In genomic region chr15:55151621-55152020, GRCh38 we compare ENCODE assay signal across 16 cellular contexts.
"Had no signal": no experiment of that assay in that cellular context is flagged by ENCODE, and none has a peak within 500 bp of the region (broad histone marks: within the 10 kb centered on the region; RNA-seq: fewer than 3 reads in every experiment).

No MANE protein-coding gene starts in this region.

- DNase-seq: activated CD4-positive, alpha-beta memory T cell treated with anti-CD3 and anti-CD28 coated beads, Interleukin-2, amount 10 ng/mL, durations not matched to agents 7 days and 5 days; activated CD4-positive, alpha-beta T cell treated with anti-CD3 and anti-CD28 coated beads for 4 hours; activated effector memory CD4-positive, alpha-beta T cell treated with Interleukin-2 at 50 U/mL for 16 hours; activated naive CD4-positive, alpha-beta T cell treated with anti-CD3 and anti-CD28 coated beads, Interleukin-2, amount 50 U/mL, for 16 hours; activated T-cell treated with anti-CD3 and anti-CD28 coated beads, Interleukin-2, amount 50 U/mL, for 24 hours; dermis blood vessel endothelial cell; effector memory CD8-positive, alpha-beta T cell; head of caudate nucleus; kidney glomerular epithelial cell; mesendoderm; stimulated activated CD4-positive, alpha-beta T cell treated with anti-CD3 and anti-CD28 coated beads, Interleukin-15, amount 100 ng/mL, for 24 hours; stimulated activated CD4-positive, alpha-beta T cell treated with anti-CD3 and anti-CD28 coated beads, Interleukin-4, amount 100 ng/mL, for 1 hour; stimulated activated naive B cell treated with anti-CD40 and anti-IgM and Interleukin-4, amounts not matched to agents 10 μg/mL and 1 μg/mL and 100 μg/mL, for 72 hours; tibial artery had no signal

- H3K4me3 ChIP-seq: right atrium auricular region, skin epidermis, tibial artery had no signal

- ATAC-seq: effector memory CD8-positive, alpha-beta T cell; stimulated activated naive B cell treated with anti-CD40 and anti-IgM and Interleukin-4, amounts not matched to agents 10 μg/mL and 1 μg/mL and 100 μg/mL, for 72 hours had no signal
